Comparison of ENCODE assay signal across 6 cellular contexts in the genomic region with DNA sequence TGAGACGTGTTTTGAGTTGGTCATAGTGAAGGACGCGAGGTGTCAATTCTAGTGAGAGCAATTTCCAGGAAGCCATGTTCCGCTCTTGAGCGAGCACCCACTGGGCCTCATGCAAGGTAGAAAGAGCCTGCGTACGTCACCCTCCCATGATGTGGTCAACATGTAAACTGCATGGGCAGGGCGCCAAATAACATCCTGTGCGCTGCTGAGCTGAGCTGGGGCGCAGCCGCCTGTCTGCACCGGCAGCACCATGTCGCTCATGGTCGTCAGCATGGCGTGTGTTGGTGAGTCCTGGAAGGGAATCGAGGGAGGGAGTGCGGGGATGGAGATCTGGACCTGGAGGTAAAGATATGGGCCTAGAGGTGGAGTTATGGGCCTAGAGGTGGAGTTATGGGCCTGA. TPM values are rescaled to one million over a fixed set of nuclear protein-coding genes. Genes with fewer than 3 reads are reported as not detected.
"Had no signal": no experiment of that assay in that cellular context is flagged by ENCODE, and none has a peak within 500 bp of the region (broad histone marks: within the 10 kb centered on the region; RNA-seq: fewer than 3 reads in every experiment).

A gene (plus strand): TSS at position 218 of the 400 bp plus-strand sequence.

RNA-seq across cellular contexts. Expression of the gene that starts here (rescaled TPM):
- total RNA-seq: K562, M059J, PC-3, Peyer's patch, Right ventricle myocardium superior, SJSA1 had no signal
